18 cellular contexts compared by ENCODE assay signal in the genomic region with DNA sequence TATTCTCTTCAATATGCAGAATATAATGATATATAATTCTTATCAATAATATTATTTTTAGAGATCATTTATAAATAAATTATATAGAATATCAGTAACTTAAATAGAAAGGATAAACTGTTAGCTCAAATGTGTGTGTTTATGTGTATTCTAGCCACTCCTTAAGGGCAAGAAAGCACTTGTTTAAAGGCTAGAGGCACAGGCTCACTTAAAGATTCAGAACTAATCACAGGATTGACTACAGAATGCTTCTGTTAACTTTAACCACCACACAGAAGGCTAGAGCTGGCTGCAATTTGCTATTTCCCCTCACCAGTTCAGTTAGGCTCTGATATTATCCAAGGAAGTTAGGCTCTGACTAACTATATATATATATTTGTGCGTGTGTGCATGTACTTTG.
"Had no signal": no experiment of that assay in that cellular context is flagged by ENCODE, and none has a peak within 500 bp of the region (broad histone marks: within the 10 kb centered on the region; RNA-seq: fewer than 3 reads in every experiment).

No MANE protein-coding gene starts in this region.

- FAIRE-seq: endometrium, pancreas, small intestine had no signal

- H3K9me3 ChIP-seq: esophagus muscularis mucosa, gastrocnemius medialis, left lung, pancreas, right lobe of liver, transverse colon had no signal

- H3K27ac ChIP-seq: esophagus muscularis mucosa, gastrocnemius medialis, left lung, pancreas, right lobe of liver, transverse colon had no signal

- H3K27me3 ChIP-seq: esophagus muscularis mucosa, gastrocnemius medialis, left lung, pancreas, right lobe of liver, transverse colon had no signal

- H3K4me3 ChIP-seq: esophagus muscularis mucosa, gastrocnemius medialis, left lung, pancreas, right lobe of liver, transverse colon had no signal

- H3K4me1 ChIP-seq: esophagus muscularis mucosa, left lung, pancreas, right lobe of liver, transverse colon had no signal

- DNase-seq: caudate nucleus; cerebellar nuclear complex; cortex of kidney; effector memory CD8-positive, alpha-beta T cell; gastrocnemius medialis; head of caudate nucleus; left cardiac atrium; left lung; natural killer cell; pancreas; right lobe of liver; small intestine; stimulated activated CD4-positive, alpha-beta T cell treated with anti-CD3 and anti-CD28 coated beads, Interleukin-15, amount 100 ng/mL, for 24 hours; stimulated activated CD4-positive, alpha-beta T cell treated with anti-CD3 and anti-CD28 coated beads, Interleukin-2, amount 100 ng/mL, for 48 hours; stimulated activated naive B cell treated with anti-CD40 and anti-IgM and Interleukin-4, amounts not matched to agents 10 μg/mL and 1 μg/mL and 100 μg/mL, for 72 hours; transverse colon had no signal

- ATAC-seq: effector memory CD8-positive, alpha-beta T cell; gastrocnemius medialis; left cardiac atrium; left lung; natural killer cell; pancreas; right lobe of liver; stimulated activated naive B cell treated with anti-CD40 and anti-IgM and Interleukin-4, amounts not matched to agents 10 μg/mL and 1 μg/mL and 100 μg/mL, for 72 hours had no signal
